9 cellular contexts compared by ENCODE assay signal in genomic region chr9:137095664-137096517, GRCh38. TPM values are rescaled to one million over a fixed set of nuclear protein-coding genes. Genes with fewer than 3 reads are reported as not detected.
DNase-seq lines count a peak whose midpoint lies in the region; ATAC-seq and TF ChIP-seq lines count a peak whose summit lies in the region.
"Had no signal": no experiment of that assay in that cellular context is flagged by ENCODE, and none has a peak within 500 bp of the region (broad histone marks: within the 10 kb centered on the region; RNA-seq: fewer than 3 reads in every experiment).

No MANE protein-coding gene starts in this region.

- no peak overlapping the region for H3K18ac ChIP-seq in trophoblast cell (ENCODE audit: low read length)

- H3K27me3 Mint-ChIP-seq in activated T-helper 2 cell treated with anti-CD3 and anti-CD28 coated beads, Interferon-gamma antibody, Interleukin-2, Interleukin-4, amounts not matched to agents 10 μg/mL and 5 μg/mL and 100 μg/mL, durations not matched to agents 14 hours and 24 hours and 36 hours (ENCODE audit: low read depth) = no peaks in the 10 kb centered on the region

- peaks cover 31% of the 10 kb centered on the region for H3K36me3 Mint-ChIP-seq in activated T-helper 2 cell treated with anti-CD3 and anti-CD28 coated beads, Interferon-gamma antibody, Interleukin-2, Interleukin-4, amounts not matched to agents 10 μg/mL and 5 μg/mL and 100 μg/mL, durations not matched to agents 14 hours and 24 hours and 36 hours (ENCODE audit: low read depth)

- no peak overlapping the region for H2BK120ac ChIP-seq in trophoblast cell (ENCODE audit: insufficient read depth, low read length, poor library complexity)

- H3K4me3 ChIP-seq in DOHH2 (ENCODE audit: low read length) (0 out of 2 replicates have a peak overlapping the region, but pooled peaks have one; percentile 12), trophoblast cell (ENCODE audit: low read depth, low read length) (no peak overlapping the region)

- H3K79me2 ChIP-seq in DOHH2 (ENCODE audit: control insufficient read depth, low read length) = no peaks in the 10 kb centered on the region
- no peaks in the 10 kb centered on the region for H3K79me2 ChIP-seq in trophoblast cell (ENCODE audit: control insufficient read depth, insufficient read depth, low read length, poor library complexity)

- H3K9me2 ChIP-seq in DOHH2 (replicated peaks; ENCODE audit: control insufficient read depth, low read length) = no peaks in the 10 kb centered on the region

- H4K20me1 ChIP-seq in DOHH2 (ENCODE audit: control insufficient read depth, insufficient read depth, low read depth, low read length) = no peaks in the 10 kb centered on the region

- H3K4me1 ChIP-seq in DOHH2 (ENCODE audit: control insufficient read depth, low read length) (peaks cover 7% of the 10 kb centered on the region), trophoblast cell (ENCODE audit: control insufficient read depth in 1 of 2, insufficient read depth in 2 of 2, low read length in 2 of 2) (no peaks in the 10 kb centered on the region)
- H3K4me1 ChIP-seq: heart left ventricle had no signal

- intact Hi-C loops in activated T-helper 2 cell treated with anti-CD3 and anti-CD28 coated beads, Interferon-gamma antibody, Interleukin-2, Interleukin-4, amounts not matched to agents 10 μg/mL and 5 μg/mL and 100 μg/mL, durations not matched to agents 14 hours and 24 hours and 36 hours (cut with micrococcal nuclease) = loop anchor here (1.0 to 2.0 kb wide), 2 partner anchors 9 to 19 kb away; partner anchors contain the start of gene DPP7

- no peaks in the 10 kb centered on the region for H3F3A ChIP-seq in DOHH2 (ENCODE audit: control insufficient read depth, insufficient read depth)

- no peak overlapping the region for H4K8ac ChIP-seq in trophoblast cell (ENCODE audit: low read depth, low read length)

- no peak overlapping the region for H3K23ac ChIP-seq in trophoblast cell (ENCODE audit: low read length)

- H3K9me3 ChIP-seq in DOHH2 (ENCODE audit: control insufficient read depth, insufficient read depth, low read length) (peaks cover under 1% of the 10 kb centered on the region; the same call in 1 of the 2 replicates), trophoblast cell (ENCODE audit: insufficient read depth, low read depth, low read length) (peaks cover 1% of the 10 kb centered on the region)
- H3K9me3 ChIP-seq: heart left ventricle had no signal

- H4K12ac ChIP-seq in trophoblast cell (ENCODE audit: low read depth, low read length) = no peak overlapping the region

- H2AK5ac ChIP-seq in trophoblast cell (ENCODE audit: low read length) = no peak overlapping the region

- DNase-seq in NCI-H2107 treated with DMSO at 0.1 percent for 48 hours (lab: John Stamatoyannopoulos, UW; ENCODE audit: unreplicated experiment) (peak; percentile 66), AG08395 (ENCODE audit: low spot score) (no peak), GM03348 (ENCODE audit: low spot score) (no peak), trophoblast cell (no peak)
- DNase-seq in activated T-helper 2 cell treated with anti-CD3 and anti-CD28 coated beads, Interferon-gamma antibody, Interleukin-2, Interleukin-4, amounts not matched to agents 10 μg/mL and 5 μg/mL and 100 μg/mL, durations not matched to agents 14 hours and 24 hours and 36 hours (ENCODE audit: low spot score) = peak; percentile 81
- DNase-seq in stimulated activated CD4-positive, alpha-beta T cell treated with anti-CD3 and anti-CD28 coated beads, Interleukin-15, amount 100 ng/mL, for 24 hours = peak; percentile 92

- no peak overlapping the region for H3K9ac ChIP-seq in trophoblast cell (ENCODE audit: low read length)

- peaks cover 9% of the 10 kb centered on the region for H3K4me1 Mint-ChIP-seq in activated T-helper 2 cell treated with anti-CD3 and anti-CD28 coated beads, Interferon-gamma antibody, Interleukin-2, Interleukin-4, amounts not matched to agents 10 μg/mL and 5 μg/mL and 100 μg/mL, durations not matched to agents 14 hours and 24 hours and 36 hours (ENCODE audit: low read depth)

- H4K91ac ChIP-seq in trophoblast cell (ENCODE audit: low read depth, low read length) = no peak overlapping the region

- H2AFZ ChIP-seq in trophoblast cell (ENCODE audit: insufficient read depth, low read length, poor library complexity) = no peak overlapping the region

- H2BK12ac ChIP-seq in trophoblast cell (ENCODE audit: low read length) = no peak overlapping the region

- H3K4me2 ChIP-seq in DOHH2 (ENCODE audit: low read length) = peak overlapping the region; percentile 27; the same call in 1 of the 2 replicates
- no peak overlapping the region for H3K4me2 ChIP-seq in trophoblast cell (ENCODE audit: low read length)

- H2BK5ac ChIP-seq in trophoblast cell (ENCODE audit: low read depth, low read length, poor library complexity) = no peak overlapping the region

- H3K27me3 ChIP-seq in DOHH2 (ENCODE audit: control insufficient read depth, low read length) (no peaks in the 10 kb centered on the region), trophoblast cell (ENCODE audit: insufficient read depth, low read length) (no peaks in the 10 kb centered on the region)
- H3K27me3 ChIP-seq: heart left ventricle had no signal

- H3K4ac ChIP-seq in trophoblast cell (ENCODE audit: low read depth, low read length) = no peak overlapping the region

- H3K36me3 ChIP-seq in DOHH2 (ENCODE audit: control insufficient read depth, low read length) (peaks cover 39% of the 10 kb centered on the region), trophoblast cell (ENCODE audit: control insufficient read depth in 1 of 2, insufficient read depth in 2 of 2, low read length in 2 of 2) (peaks cover 44 to 51% of the 10 kb centered on the region in 2 experiments)

- H3K79me1 ChIP-seq in trophoblast cell (ENCODE audit: low read length) = no peaks in the 10 kb centered on the region

- ATAC-seq in GM21529 (IDR thresholded peaks at IDR 0.05; ENCODE audit: unreplicated experiment) = peak; percentile 80

- no peaks in the 10 kb centered on the region for H3K9me3 Mint-ChIP-seq in activated T-helper 2 cell treated with anti-CD3 and anti-CD28 coated beads, Interferon-gamma antibody, Interleukin-2, Interleukin-4, amounts not matched to agents 10 μg/mL and 5 μg/mL and 100 μg/mL, durations not matched to agents 14 hours and 24 hours and 36 hours

- no peak overlapping the region for H3K14ac ChIP-seq in trophoblast cell (ENCODE audit: low read length)

- TF ChIP-seq CTCF in DOHH2 (IDR thresholded peaks at IDR 0.05; ENCODE audit: low read depth, low read length, poor library complexity, severe bottlenecking) = peak; percentile 63

- peak overlapping the region; percentile 63 for H3K4me3 Mint-ChIP-seq in activated T-helper 2 cell treated with anti-CD3 and anti-CD28 coated beads, Interferon-gamma antibody, Interleukin-2, Interleukin-4, amounts not matched to agents 10 μg/mL and 5 μg/mL and 100 μg/mL, durations not matched to agents 14 hours and 24 hours and 36 hours (ENCODE audit: low read depth)

- H3K27ac Mint-ChIP-seq in activated T-helper 2 cell treated with anti-CD3 and anti-CD28 coated beads, Interferon-gamma antibody, Interleukin-2, Interleukin-4, amounts not matched to agents 10 μg/mL and 5 μg/mL and 100 μg/mL, durations not matched to agents 14 hours and 24 hours and 36 hours = peak overlapping the region; percentile 85

- WGBS in trophoblast cell (ENCODE audit: extremely low coverage, insufficient coverage, insufficient read length) = no CpG with 5 or more reads among the region's 30 CpGs

- H3K27ac ChIP-seq in DOHH2 (ENCODE audit: low read depth, low read length) (no peak overlapping the region), trophoblast cell (ENCODE audit: low read depth, low read length) (no peak overlapping the region)

RNA-seq across cellular contexts. Expression of gene MAN1B1, which starts 9.1 kb away (rescaled TPM):
- total RNA-seq in activated T-helper 2 cell treated with anti-CD3 and anti-CD28 coated beads, Interferon-gamma antibody, Interleukin-2, Interleukin-4, amounts not matched to agents 10 μg/mL and 5 μg/mL and 100 μg/mL, durations not matched to agents 14 hours and 24 hours and 36 hours = 47.5 and 52.2 TPM in 2 replicates
- polyA plus RNA-seq in trophoblast cell (2013) = 36.5 and 37.4 TPM in 2 replicates

RNA-seq across cellular contexts. Expression of gene UAP1L1, which starts 18.6 kb away (rescaled TPM):
- 20.0 and 22.3 TPM in 2 replicates for total RNA-seq in activated T-helper 2 cell treated with anti-CD3 and anti-CD28 coated beads, Interferon-gamma antibody, Interleukin-2, Interleukin-4, amounts not matched to agents 10 μg/mL and 5 μg/mL and 100 μg/mL, durations not matched to agents 14 hours and 24 hours and 36 hours
- polyA plus RNA-seq in trophoblast cell (2013) = 5.1 and 5.5 TPM in 2 replicates

RNA-seq across cellular contexts. Expression of gene DPP7, which starts 18.6 kb away (rescaled TPM):
- total RNA-seq in activated T-helper 2 cell treated with anti-CD3 and anti-CD28 coated beads, Interferon-gamma antibody, Interleukin-2, Interleukin-4, amounts not matched to agents 10 μg/mL and 5 μg/mL and 100 μg/mL, durations not matched to agents 14 hours and 24 hours and 36 hours = 318 and 321 TPM in 2 replicates
- polyA plus RNA-seq in trophoblast cell (2013) = 11.0 and 12.4 TPM in 2 replicates

RNA-seq across cellular contexts. Expression of gene SAPCD2, which starts 25.5 kb away (rescaled TPM):
- total RNA-seq in activated T-helper 2 cell treated with anti-CD3 and anti-CD28 coated beads, Interferon-gamma antibody, Interleukin-2, Interleukin-4, amounts not matched to agents 10 μg/mL and 5 μg/mL and 100 μg/mL, durations not matched to agents 14 hours and 24 hours and 36 hours = 26.5 and 27.1 TPM in 2 replicates
- polyA plus RNA-seq in trophoblast cell (2013) = 9.0 and 9.1 TPM in 2 replicates

RNA-seq across cellular contexts. Expression of gene ENTPD2, which starts 42.0 kb away (rescaled TPM):
- not detected in 2 replicates for total RNA-seq in activated T-helper 2 cell treated with anti-CD3 and anti-CD28 coated beads, Interferon-gamma antibody, Interleukin-2, Interleukin-4, amounts not matched to agents 10 μg/mL and 5 μg/mL and 100 μg/mL, durations not matched to agents 14 hours and 24 hours and 36 hours
- polyA plus RNA-seq in trophoblast cell (2013) = 1.2 TPM in 2 replicates

Comparison
In these comparisons a context has a peak if more than half of its experiments do, and no peak if none do; other contexts are left out.
1. DNase-seq: peak in NCI-H2107 treated with DMSO at 0.1 percent for 48 hours (single experiment), activated T-helper 2 cell treated with anti-CD3 and anti-CD28 coated beads, Interferon-gamma antibody, Interleukin-2, Interleukin-4, amounts not matched to agents 10 μg/mL and 5 μg/mL and 100 μg/mL, durations not matched to agents 14 hours and 24 hours and 36 hours (single experiment) and stimulated activated CD4-positive, alpha-beta T cell treated with anti-CD3 and anti-CD28 coated beads, Interleukin-15, amount 100 ng/mL, for 24 hours (single experiment); none in AG08395 (single experiment), GM03348 (single experiment) and trophoblast cell (0 of 2).